8 cellular contexts compared by ENCODE assay signal in the genomic region with DNA sequence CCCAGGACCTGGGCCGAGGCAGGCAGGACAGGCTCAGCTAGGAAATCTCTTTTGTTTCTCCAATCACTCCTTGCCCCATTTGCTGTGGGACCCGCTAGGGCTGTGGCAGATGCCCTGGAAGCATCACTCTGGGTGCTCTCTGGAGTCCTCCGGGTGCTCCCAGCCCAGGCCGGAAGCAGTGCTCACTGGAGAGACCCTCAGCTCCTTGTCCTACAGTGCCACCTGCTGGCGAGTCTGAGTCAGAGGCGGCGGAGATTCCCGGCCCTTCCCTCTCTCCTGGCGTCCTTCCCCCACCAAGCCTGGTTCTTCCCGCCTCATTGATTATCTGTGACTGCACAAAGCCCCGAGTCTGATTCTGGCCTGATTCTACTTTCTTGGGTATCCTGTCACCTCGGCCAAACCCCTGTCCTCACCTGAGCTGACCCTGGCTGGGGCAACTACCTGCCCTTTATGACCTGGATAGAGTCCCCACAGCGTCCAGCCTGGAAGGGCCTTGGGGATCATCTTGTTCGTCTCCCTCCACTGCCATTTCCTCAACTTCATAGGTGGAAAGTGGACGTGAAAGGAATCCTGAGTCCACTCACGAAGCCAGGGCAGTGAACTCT. TPM values are rescaled to one million over a fixed set of nuclear protein-coding genes. Genes with fewer than 3 reads are reported as not detected.
DNase-seq lines count a peak whose midpoint lies in the region; ATAC-seq and TF ChIP-seq lines count a peak whose summit lies in the region.

No MANE protein-coding gene starts in this region.

- peaks cover 89% of the 10 kb centered on the region for H3K27me3 Mint-ChIP-seq in mesothelial cell of epicardium (ENCODE audit: low read depth)

- in situ Hi-C loops in ACHN (cut with HindIII; ENCODE audit: low pct_ligation_motif_present, low pct_unique_long_range_greater_than_20kb, low sequenced_read_pairs), result no loop called here

- WGBS in stomach, 5 donors, result 11 to 16% (median 12%) methylated on average over 14 to 16 of the region's 16 CpGs

- no peaks in the 10 kb centered on the region for H3K4me1 Mint-ChIP-seq in mesothelial cell of epicardium

- no peak overlapping the region for H3K27ac Mint-ChIP-seq in mesothelial cell of epicardium

- H3K27me3 ChIP-seq in effector memory CD4-positive, alpha-beta T cell (replicated peaks; ENCODE audit: control insufficient read depth, insufficient read depth, low read length, poor library complexity, severe bottlenecking), result peaks cover 42% of the 10 kb centered on the region
- peaks cover 18 to 82% (median 52%) of the 10 kb centered on the region in 3 donors for H3K27me3 ChIP-seq in stomach

- no peaks in the 10 kb centered on the region for H3K9me3 Mint-ChIP-seq in mesothelial cell of epicardium

- DNase-seq in ACHN, result peak; percentile 74
- DNase-seq in NCI-H2107 (lab: John Stamatoyannopoulos, UW), result peak; percentile 69
- DNase-seq in effector memory CD4-positive, alpha-beta T cell, result peak in 2 of 3 donors; percentile 35 to 44
- peak; percentile 75 to 86 for DNase-seq in mesothelial cell of epicardium (ENCODE audit: low spot score in 2 of 2, unreplicated experiment in 2 of 2)
- DNase-seq in stomach, result peak; percentile 70

- TF ChIP-seq POLR2A in stomach (IDR thresholded peaks at IDR 0.05), result no peak

- peak; percentile 76 for TF ChIP-seq CTCF in GM12872 (IDR thresholded peaks at IDR 0.05; ENCODE audit: insufficient read depth, low read depth, low read length)
- peak; percentile 99 for TF ChIP-seq CTCF in VCaP (conservative IDR thresholded peaks at IDR 0.05)
- TF ChIP-seq CTCF in mesothelial cell of epicardium (IDR thresholded peaks at IDR 0.05; ENCODE audit: unreplicated experiment), result peak; percentile 71
- TF ChIP-seq CTCF in stomach (IDR thresholded peaks at IDR 0.05), result peak in 5 of 7 experiments; percentile 41 to 57 (median 51)

- no peaks in the 10 kb centered on the region for H3K36me3 Mint-ChIP-seq in mesothelial cell of epicardium

- no peaks in the 10 kb centered on the region for H3K36me3 ChIP-seq in effector memory CD4-positive, alpha-beta T cell (ENCODE audit: control insufficient read depth, insufficient read depth, low read length)
- H3K36me3 ChIP-seq in stomach, result no peaks in the 10 kb centered on the region

- no peak overlapping the region for H3K4me3 ChIP-seq in effector memory CD4-positive, alpha-beta T cell (ENCODE audit: insufficient read depth, low read depth, low read length, poor library complexity, severe bottlenecking)
- no peak overlapping the region for H3K4me3 ChIP-seq in stomach

- no peak overlapping the region for H3K4me3 Mint-ChIP-seq in mesothelial cell of epicardium

- no peaks in the 10 kb centered on the region for H3K9me3 ChIP-seq in effector memory CD4-positive, alpha-beta T cell (ENCODE audit: control insufficient read depth, low read length)
- H3K9me3 ChIP-seq in stomach, result no peaks in the 10 kb centered on the region

- H3K4me1 ChIP-seq in effector memory CD4-positive, alpha-beta T cell (ENCODE audit: control insufficient read depth, insufficient read depth, low read length, poor library complexity, severe bottlenecking), result no peaks in the 10 kb centered on the region
- peaks cover 0 to 4% (median 1%) of the 10 kb centered on the region in 4 donors for H3K4me1 ChIP-seq in stomach

- ATAC-seq in HG03378 (IDR thresholded peaks at IDR 0.05; ENCODE audit: unreplicated experiment), result no peak

- intact Hi-C loops in stomach (cut with DNase I; ENCODE audit: low total_unique reads), result no loop called here

- TF ChIP-seq EP300 in stomach (IDR thresholded peaks at IDR 0.05), result no peak

- no peak overlapping the region for H3K27ac ChIP-seq in VCaP
- no peak overlapping the region for H3K27ac ChIP-seq in effector memory CD4-positive, alpha-beta T cell (ENCODE audit: insufficient read depth, low read length, poor library complexity, severe bottlenecking)
- no peak overlapping the region for H3K27ac ChIP-seq in stomach

RNA-seq across cellular contexts. Expression of a gene that starts 7.3 kb away (rescaled TPM):
- total RNA-seq in mesothelial cell of epicardium, result 0.11 to 0.18 TPM in 2 of 3 replicates, not detected in the other
- not detected for total RNA-seq in stomach
- polyA plus RNA-seq in stomach, result not detected
